17 cellular contexts compared by ENCODE assay signal in genomic region chr19:17323973-17324327, GRCh38. TPM values are rescaled to one million over a fixed set of nuclear protein-coding genes. Genes with fewer than 3 reads are reported as not detected.
A peak's percentile ranks its signal among the peaks of the same experiment; 100 is the strongest.
DNase-seq lines count a peak whose midpoint lies in the region; ATAC-seq and TF ChIP-seq lines count a peak whose summit lies in the region.
"Had no signal": no experiment of that assay in that cellular context is flagged by ENCODE, and none has a peak within 500 bp of the region (broad histone marks: within the 10 kb centered on the region; RNA-seq: fewer than 3 reads in every experiment).

No MANE protein-coding gene starts in this region.

- H3K4me3 ChIP-seq in BE2C (ENCODE audit: low read depth, low read length) = peak overlapping the region; percentile 28; the same call in 1 of the 2 replicates
- H3K4me3 ChIP-seq: gastrocnemius medialis had no signal

- H3K36me3 ChIP-seq in BE2C (peaks cover 18% of the 10 kb centered on the region), ES-I3 (ENCODE audit: insufficient read depth, low read length) (no peaks in the 10 kb centered on the region)

- H3K9me3 ChIP-seq in BE2C = no peaks in the 10 kb centered on the region
- H3K9me3 ChIP-seq in ES-I3 (ENCODE audit: control insufficient read depth, insufficient read depth, low read length) = no peaks in the 10 kb centered on the region
- H3K9me3 ChIP-seq: gastrocnemius medialis, stomach had no signal

- ATAC-seq in activated T-helper 17 cell treated with anti-CD3 and anti-CD28 coated beads, Interleukin-2, amount 50 U/mL, for 72 hours (replicated peaks) = peak; percentile 19
- ATAC-seq in HG03520 (IDR thresholded peaks at IDR 0.05; ENCODE audit: unreplicated experiment) = no peak
- ATAC-seq: gastrocnemius medialis had no signal

- H3K4me3 Mint-ChIP-seq in activated T-helper 17 cell treated with anti-CD3 and anti-CD28 coated beads, Interleukin-2, amount 50 U/mL, for 72 hours = no peak overlapping the region

- H3K9ac ChIP-seq in ES-I3 (ENCODE audit: low read depth, low read length) = peak overlapping the region; percentile 26; the same call in 1 of the 2 replicates

- H3K27me3 ChIP-seq in BE2C = no peaks in the 10 kb centered on the region
- H3K27me3 ChIP-seq: gastrocnemius medialis had no signal

- H3K36me3 Mint-ChIP-seq in activated T-helper 17 cell treated with anti-CD3 and anti-CD28 coated beads, Interleukin-2, amount 50 U/mL, for 72 hours (ENCODE audit: low read depth) = peaks cover 33% of the 10 kb centered on the region

- no peaks in the 10 kb centered on the region for H3K4me1 ChIP-seq in BE2C
- peaks cover 19% of the 10 kb centered on the region; the same call in 1 of the 2 replicates for H3K4me1 ChIP-seq in ES-I3 (ENCODE audit: insufficient read depth, low read length)
- H3K4me1 ChIP-seq: gastrocnemius medialis had no signal

- DNase-seq in BE2C (no peak), mesenteric fat pad (ENCODE audit: low spot score) (peak; percentile 79), DMS53 (lab: John Stamatoyannopoulos, UW) (no peak), kidney tubule cell (ENCODE audit: low spot score) (no peak)
- DNase-seq: activated effector memory CD4-positive, alpha-beta T cell treated with Interleukin-2 at 50 U/mL for 16 hours; Calu3; cortex of kidney; gastrocnemius medialis; GDM1; Karpas-422; NCI-H1105 treated with DMSO at 0.1 percent for 48 hours; NCI-H2171; NCI-H748 treated with DMSO at 0.1 percent for 48 hours; stomach had no signal

- H3K4me1 Mint-ChIP-seq in activated T-helper 17 cell treated with anti-CD3 and anti-CD28 coated beads, Interleukin-2, amount 50 U/mL, for 72 hours = peaks cover 5% of the 10 kb centered on the region

- H3K27ac Mint-ChIP-seq in activated T-helper 17 cell treated with anti-CD3 and anti-CD28 coated beads, Interleukin-2, amount 50 U/mL, for 72 hours = no peak overlapping the region

- H3K9me3 Mint-ChIP-seq in activated T-helper 17 cell treated with anti-CD3 and anti-CD28 coated beads, Interleukin-2, amount 50 U/mL, for 72 hours = no peaks in the 10 kb centered on the region

- no peak; the same call in 1 of the 2 replicates for TF ChIP-seq CTCF in BE2C (IDR thresholded peaks at IDR 0.05; ENCODE audit: low read depth, low read length)

- no peaks in the 10 kb centered on the region for H3K27me3 Mint-ChIP-seq in activated T-helper 17 cell treated with anti-CD3 and anti-CD28 coated beads, Interleukin-2, amount 50 U/mL, for 72 hours

RNA-seq across cellular contexts. Expression of gene ANO8, which starts 10.7 kb away (rescaled TPM):
- 26.7 TPM for polyA plus RNA-seq in BE2C (2012; ENCODE audit: insufficient read depth, insufficient read length, low read depth)
- total RNA-seq in activated T-helper 17 cell treated with anti-CD3 and anti-CD28 coated beads, Interleukin-2, amount 50 U/mL, for 72 hours = 1 to 10 TPM; 3.6 to 3.9 TPM
- total RNA-seq in mesenteric fat pad = 16.2 TPM

RNA-seq across cellular contexts. Expression of gene GTPBP3, which starts 13.4 kb away (rescaled TPM):
- 64.2 TPM for polyA plus RNA-seq in BE2C (2012; ENCODE audit: insufficient read depth, insufficient read length, low read depth)
- 10 to 100 TPM; 14.7 to 29.6 TPM for total RNA-seq in activated T-helper 17 cell treated with anti-CD3 and anti-CD28 coated beads, Interleukin-2, amount 50 U/mL, for 72 hours
- 13.1 TPM for total RNA-seq in mesenteric fat pad

RNA-seq across cellular contexts. Expression of gene DDA1, which starts 14.6 kb away (rescaled TPM):
- 131 TPM for polyA plus RNA-seq in BE2C (2012; ENCODE audit: insufficient read depth, insufficient read length, low read depth)
- 10 to 100 TPM; 27.8 to 45.8 TPM for total RNA-seq in activated T-helper 17 cell treated with anti-CD3 and anti-CD28 coated beads, Interleukin-2, amount 50 U/mL, for 72 hours
- total RNA-seq in mesenteric fat pad = 45.6 TPM

RNA-seq across cellular contexts. Expression of gene MRPL34, which starts 18.3 kb away (rescaled TPM):
- 333 TPM for polyA plus RNA-seq in BE2C (2012; ENCODE audit: insufficient read depth, insufficient read length, low read depth)
- 10 to 100 TPM; 56.2 to 95.9 TPM for total RNA-seq in activated T-helper 17 cell treated with anti-CD3 and anti-CD28 coated beads, Interleukin-2, amount 50 U/mL, for 72 hours
- total RNA-seq in mesenteric fat pad = 99.2 TPM

RNA-seq across cellular contexts. Expression of gene ABHD8, which starts 20.7 kb away (rescaled TPM):
- polyA plus RNA-seq in BE2C (2012; ENCODE audit: insufficient read depth, insufficient read length, low read depth) = 8.6 TPM
- 1 to 10 TPM; 8.0 to 8.5 TPM for total RNA-seq in activated T-helper 17 cell treated with anti-CD3 and anti-CD28 coated beads, Interleukin-2, amount 50 U/mL, for 72 hours
- total RNA-seq in mesenteric fat pad = 12.9 TPM
